8 cellular contexts compared by ENCODE assay signal in genomic region chr1:93874025-93874651, GRCh38. TPM values are rescaled to one million over a fixed set of nuclear protein-coding genes. Genes with fewer than 3 reads are reported as not detected.
DNase-seq lines count a peak whose midpoint lies in the region; ATAC-seq, FAIRE-seq and TF ChIP-seq lines count a peak whose summit lies in the region.

No MANE protein-coding gene starts in this region.

- H2BK12ac ChIP-seq in H1 (ENCODE audit: low read depth, low read length) = no peak overlapping the region

- TF ChIP-seq RAD21 in A549 (conservative IDR thresholded peaks at IDR 0.05 in 1 of 2, IDR thresholded peaks at IDR 0.05 in 1 of 2) (peak; percentile 59 to 66; a peak in 4 of 5 replicates), H1 (IDR thresholded peaks at IDR 0.05 in 1 of 2, conservative IDR thresholded peaks at IDR 0.05 in 1 of 2; ENCODE audit: low read depth in 2 of 2, low read length in 2 of 2) (peak; percentile 62 to 73)

- H3K23ac ChIP-seq in H1 (ENCODE audit: insufficient read length) = no peak overlapping the region

- H2BK20ac ChIP-seq in H1 (ENCODE audit: low read length) = no peak overlapping the region

- TF ChIP-seq CTCF in A549 (IDR thresholded peaks at IDR 0.05) = peak; percentile 61
- TF ChIP-seq CTCF in GM10248 (IDR thresholded peaks at IDR 0.05; ENCODE audit: control extremely low read depth, extremely low read depth, low read depth, missing control alignments) = peak; percentile 20
- TF ChIP-seq CTCF in OCI-LY7 (conservative IDR thresholded peaks at IDR 0.05; ENCODE audit: low read length) = peak; percentile 79
- peak in 2 of 3 experiments; percentile 39 to 69; a peak in 2 of 4 replicates for TF ChIP-seq CTCF in H1 (IDR thresholded peaks at IDR 0.05; ENCODE audit: control extremely low read depth in 1 of 3, insufficient read depth in 1 of 3, low read depth in 1 of 3, low read length in 3 of 3)
- TF ChIP-seq CTCF in retinal pigment epithelial cell (conservative IDR thresholded peaks at IDR 0.05; ENCODE audit: low read depth, low read length) = peak; percentile 64
- no peak for TF ChIP-seq CTCF in omental fat pad (IDR thresholded peaks at IDR 0.05)

- H4K5ac ChIP-seq in H1 (ENCODE audit: insufficient read length, low read depth, low read length) = no peak overlapping the region

- ATAC-seq in A549 = peak; percentile 50 to 65; a peak in 5 of 6 replicates
- no peak for ATAC-seq in omental fat pad (ENCODE audit: low FRiP score)
- ATAC-seq in GM19351 (IDR thresholded peaks at IDR 0.05; ENCODE audit: unreplicated experiment) = no peak

- no peaks in the 10 kb centered on the region for H3K9me2 ChIP-seq in OCI-LY7 (ENCODE audit: insufficient read depth, low read length)

- CTCF ChIA-PET in A549 (lab: Yijun Ruan, JAX) (interaction anchor here (0.8 to 2.0 kb wide), 3 partner anchors 22 to 570 kb away, joined by 3 to 6 read pairs (median 3); no protein-coding TSS in a partner anchor), GM10248 (lab: Yijun Ruan, JAX) (interaction anchor here (1.0 to 1.3 kb wide), 2 partner anchors 14 to 245 kb away, joined by 3 to 4 read pairs; no protein-coding TSS in a partner anchor), OCI-LY7 (lab: Charles Lee; ENCODE audit: unreplicated experiment) (interaction anchor here (1.2 kb wide), 1 partner anchor 8 kb away, joined by 4 read pairs; no protein-coding TSS in a partner anchor), H1 (lab: Charles Lee; ENCODE audit: partially characterized antibody) (interaction anchor here (0.7 to 1.2 kb wide), 6 partner anchors 12 to 286 kb away, joined by 3 to 5 read pairs (median 3); no protein-coding TSS in a partner anchor)

- intact Hi-C loops in OCI-LY7 (cut with micrococcal nuclease; ENCODE audit: unreplicated experiment) = no loop called here

- 0 out of 3 replicates have a peak overlapping the region, but pooled peaks have one; percentile 7 for H3K4me2 ChIP-seq in A549
- no peak overlapping the region for H3K4me2 ChIP-seq in OCI-LY7 (ENCODE audit: low read length)
- H3K4me2 ChIP-seq in H1 (ENCODE audit: insufficient read depth in 1 of 2, low read depth in 2 of 2, low read length in 2 of 2) = no peak overlapping the region

- no peak for FAIRE-seq in A549 (lab: Jason Lieb, UNC)
- FAIRE-seq in H1 (lab: Jason Lieb, UNC) = peak; percentile 82

- H3K79me2 ChIP-seq in OCI-LY7 (ENCODE audit: insufficient read depth, low read depth, low read length) = peaks cover 52% of the 10 kb centered on the region
- peaks cover 20 to 32% of the 10 kb centered on the region in 2 experiments for H3K79me2 ChIP-seq in H1 (ENCODE audit: control insufficient read depth in 1 of 2, insufficient read depth in 2 of 2, low read length in 2 of 2)

- DNase-seq in A549 (ENCODE audit: low read depth in 1 of 2, low spot score in 1 of 2) = peak; percentile 10 to 59
- DNase-seq in GM10248 (ENCODE audit: extremely low spot score) = no peak
- peak; percentile 28 for DNase-seq in OCI-LY7 (ENCODE audit: low spot score)
- no peak for DNase-seq in H1 (ENCODE audit: low read depth in 1 of 2, low spot score in 2 of 2)
- no peak for DNase-seq in retinal pigment epithelial cell (ENCODE audit: low read depth)
- DNase-seq in omental fat pad (ENCODE audit: low spot score) = no peak
- DNase-seq in C1 segment of cervical spinal cord (lab: John Stamatoyannopoulos, UW) = no peak

- H3K36me3 ChIP-seq in OCI-LY7 (ENCODE audit: insufficient read depth, low read length) = peaks cover 90% of the 10 kb centered on the region
- H3K36me3 ChIP-seq in H1 (ENCODE audit: control insufficient read depth in 2 of 4, insufficient read depth in 4 of 4, low read length in 3 of 4) = peaks cover 21 to 82% (median 64%) of the 10 kb centered on the region in 4 experiments

- no peak for TF ChIP-seq POLR2A in A549 (IDR thresholded peaks at IDR 0.05; ENCODE audit: low read length)
- no peak for TF ChIP-seq POLR2A in H1 (IDR thresholded peaks at IDR 0.05; ENCODE audit: control extremely low read depth in 1 of 2, low read depth in 2 of 2, low read length in 2 of 2)

- no peak overlapping the region for H3K56ac ChIP-seq in H1 (replicated peaks; ENCODE audit: insufficient read length, low read depth, low read length)

- no peak overlapping the region for H2AFZ ChIP-seq in OCI-LY7 (ENCODE audit: low read length)
- H2AFZ ChIP-seq in H1 (ENCODE audit: low read length) = no peak overlapping the region

- no peaks in the 10 kb centered on the region for H3K9me3 ChIP-seq in A549
- H3K9me3 ChIP-seq in OCI-LY7 (ENCODE audit: low read length) = no peaks in the 10 kb centered on the region
- H3K9me3 ChIP-seq in H1 (ENCODE audit: insufficient read depth in 2 of 2, low read depth in 1 of 2, low read length in 1 of 2) = no peaks in the 10 kb centered on the region

- H2AK5ac ChIP-seq in H1 (ENCODE audit: low read depth, low read length) = no peak overlapping the region

- peaks cover 6% of the 10 kb centered on the region for H3K79me1 ChIP-seq in H1 (ENCODE audit: low read depth, low read length)

- H3K4ac ChIP-seq in H1 (replicated peaks; ENCODE audit: insufficient read length, low read depth, low read length) = no peak overlapping the region

- no peak overlapping the region for H3K14ac ChIP-seq in H1 (ENCODE audit: insufficient read length)

- POLR2A ChIA-PET in A549 (lab: Yijun Ruan, JAX) (no interaction called here), GM10248 (lab: Yijun Ruan, JAX) (no interaction called here), OCI-LY7 (lab: Charles Lee) (interaction anchor here (0.6 to 1.1 kb wide), 2 partner anchors 11 to 23 kb away, joined by 3 to 4 read pairs; no protein-coding TSS in a partner anchor), H1 (lab: Charles Lee; ENCODE audit: partially characterized antibody) (no interaction called here)

- no peak overlapping the region for H4K8ac ChIP-seq in H1 (ENCODE audit: extremely low read depth, insufficient read depth, low read length)

- 44% methylated on average over 3 of the region's 3 CpGs for WGBS in A549 (ENCODE audit: missing lambda C conversion rate)
- 92% methylated on average over 3 of the region's 3 CpGs; no CpG with 5 or more reads in 1 of the 2 experiments for WGBS in H1 (ENCODE audit: extremely low coverage in 1 of 2, insufficient coverage in 1 of 2, insufficient read length in 1 of 2, insufficient replicate concordance in 2 of 2, low coverage in 1 of 2, low lambda C conversion rate in 2 of 2, missing lambda C conversion rate in 1 of 2), 2 experiments

- peaks cover 26% of the 10 kb centered on the region for H3K4me1 ChIP-seq in A549
- peaks cover 24% of the 10 kb centered on the region for H3K4me1 ChIP-seq in OCI-LY7 (ENCODE audit: insufficient read depth, low read length, poor library complexity, severe bottlenecking)
- peaks cover 0 to 2% (median 0%) of the 10 kb centered on the region in 4 experiments; a peak in 3 of 7 replicates for H3K4me1 ChIP-seq in H1 (replicated peaks in 1 of 4; ENCODE audit: control insufficient read depth in 3 of 4, insufficient read depth in 4 of 4, low read length in 3 of 4)

- H3K4me3 ChIP-seq in A549 = no peak overlapping the region
- no peak overlapping the region for H3K4me3 ChIP-seq in OCI-LY7 (ENCODE audit: low read depth, low read length, poor library complexity, severe bottlenecking)
- H3K4me3 ChIP-seq in H1 (ENCODE audit: extremely low read depth in 1 of 4, insufficient read depth in 2 of 4, low read depth in 3 of 4, low read length in 4 of 4) = no peak overlapping the region
- H3K4me3 ChIP-seq in retinal pigment epithelial cell (ENCODE audit: low read length) = no peak overlapping the region

- no peak overlapping the region for H3K9ac ChIP-seq in H1 (replicated peaks in 1 of 4; ENCODE audit: extremely low read depth in 1 of 4, low read depth in 3 of 4, low read length in 3 of 4)

- H4K20me1 ChIP-seq in OCI-LY7 (ENCODE audit: insufficient read depth, low read length) (peaks cover 30% of the 10 kb centered on the region), H1 (replicated peaks in 1 of 2; ENCODE audit: control insufficient read depth in 1 of 2, insufficient read depth in 2 of 2, low read length in 2 of 2) (peaks cover 2 to 7% of the 10 kb centered on the region in 2 experiments)

- H2BK5ac ChIP-seq in H1 (ENCODE audit: low read depth, low read length) = no peak overlapping the region

- no peak overlapping the region for H2BK15ac ChIP-seq in H1 (ENCODE audit: low read length)

- no peak overlapping the region for H3K27ac ChIP-seq in A549
- H3K27ac ChIP-seq in OCI-LY7 (ENCODE audit: low read depth, low read length, poor library complexity, severe bottlenecking) = no peak overlapping the region
- H3K27ac ChIP-seq in H1 (ENCODE audit: low read depth, low read length) = no peak overlapping the region

- no peak overlapping the region for H4K91ac ChIP-seq in H1 (replicated peaks; ENCODE audit: insufficient read length, low read length)

- no peak for TF ChIP-seq EP300 in A549 (IDR thresholded peaks at IDR 0.05)
- TF ChIP-seq EP300 in H1 (IDR thresholded peaks at IDR 0.05; ENCODE audit: borderline replicate concordance in 1 of 2, low read depth in 2 of 2, low read length in 2 of 2) = no peak

- H3K27me3 ChIP-seq in H1 (replicated peaks in 1 of 4; ENCODE audit: control insufficient read depth in 3 of 4, extremely low read depth in 1 of 4, insufficient read depth in 3 of 4, low read length in 3 of 4) = no peaks in the 10 kb centered on the region

- no peak overlapping the region for H3K18ac ChIP-seq in H1 (ENCODE audit: extremely low read depth, low read length)

- no TSS peak for BruUV-seq in OCI-LY7 (replicated peaks; lab: Mats Ljungman, UMichigan)

- H2BK120ac ChIP-seq in H1 (replicated peaks; ENCODE audit: low read depth, low read length) = no peak overlapping the region

- peaks cover under 1% of the 10 kb centered on the region; the same call in 1 of the 2 replicates for H3K23me2 ChIP-seq in H1 (ENCODE audit: low read depth, low read length)

RNA-seq across cellular contexts. Expression of gene DNTTIP2, which starts 4.9 kb away (rescaled TPM):
- 41.5 and 45.7 TPM in 2 replicates for polyA plus RNA-seq in A549 (2011; rRNA removed)
- polyA plus RNA-seq in A549 (2012; cell fraction: cytosol; rRNA removed) = 5.4 and 7.7 TPM in 2 replicates
- polyA plus RNA-seq in A549 (2012; cell fraction: nucleus; rRNA removed) = 7.1 and 7.9 TPM in 2 replicates
- polyA plus RNA-seq in A549 (2017; fragmentation: RNase III; extraction: RNeasy Plus Mini Kit Qiagen cat#74134 plus additional on column Dnase treatment) = 39.1 to 42.0 TPM (median 40.6 TPM) in 3 replicates
- 18.8 and 19.2 TPM in 2 replicates for polyA minus RNA-seq in A549 (2011; rRNA and poly(A)+ RNA removed)
- 39.7 and 47.4 TPM in 2 replicates for total RNA-seq in OCI-LY7 (2014; rRNA removed; shearing (Covaris generic))
- 55.4 and 67.6 TPM in 2 replicates for total RNA-seq in OCI-LY7 (2022)
- 80.4 and 84.2 TPM in 2 replicates for total RNA-seq in H1 (2021; fragmentation: NEBNext Ultra II Directional; extraction: Animal tissue kit (Norgen Biotek cat#: 25700))
- polyA plus RNA-seq in H1 (2011; rRNA removed) = 3.1 and 6.3 TPM in 2 replicates
- 16.7 TPM for polyA plus RNA-seq in H1 (2011; cell fraction: cytosol; rRNA removed)
- polyA plus RNA-seq in H1 (2011; cell fraction: nucleus; rRNA removed) = 36.5 TPM
- polyA plus RNA-seq in H1 (2012, experiment 1 of 2) = 43.9 to 87.2 TPM (median 51.2 TPM) in 4 replicates
- polyA plus RNA-seq in H1 (2012, experiment 2 of 2) = 3.0 TPM
- 92.4 TPM for polyA plus RNA-seq in H1 (2013, experiment 1 of 2)
- 93.1 TPM for polyA plus RNA-seq in H1 (2013, experiment 2 of 2)
- 29.1 and 52.1 TPM in 2 replicates for polyA minus RNA-seq in H1 (2011; rRNA and poly(A)+ RNA removed)
- polyA minus RNA-seq in H1 (2011; cell fraction: cytosol; rRNA and poly(A)+ RNA removed) = 12.0 TPM
- polyA minus RNA-seq in H1 (2011; cell fraction: nucleus; rRNA and poly(A)+ RNA removed) = 30.2 TPM
- total RNA-seq in omental fat pad = 10 to 100 TPM; 26.4 to 63.5 (median 41.0) TPM

RNA-seq across cellular contexts. Expression of gene GCLM, which starts 35.1 kb away (rescaled TPM):
- 160 and 163 TPM in 2 replicates for polyA plus RNA-seq in A549 (2011; rRNA removed)
- polyA plus RNA-seq in A549 (2012; cell fraction: cytosol; rRNA removed) = 41.0 and 50.0 TPM in 2 replicates
- 15.8 and 16.0 TPM in 2 replicates for polyA plus RNA-seq in A549 (2012; cell fraction: nucleus; rRNA removed)
- polyA plus RNA-seq in A549 (2017; fragmentation: RNase III; extraction: RNeasy Plus Mini Kit Qiagen cat#74134 plus additional on column Dnase treatment) = 90.2 to 100 TPM (median 92.3 TPM) in 3 replicates
- 63.5 and 66.8 TPM in 2 replicates for polyA minus RNA-seq in A549 (2011; rRNA and poly(A)+ RNA removed)
- 7.0 and 10.7 TPM in 2 replicates for total RNA-seq in OCI-LY7 (2014; rRNA removed; shearing (Covaris generic))
- 24.0 and 24.8 TPM in 2 replicates for total RNA-seq in OCI-LY7 (2022)
- total RNA-seq in H1 (2021; fragmentation: NEBNext Ultra II Directional; extraction: Animal tissue kit (Norgen Biotek cat#: 25700)) = 12.8 and 15.0 TPM in 2 replicates
- polyA plus RNA-seq in H1 (2011; rRNA removed) = 1.6 and 3.1 TPM in 2 replicates
- 3.1 TPM for polyA plus RNA-seq in H1 (2011; cell fraction: cytosol; rRNA removed)
- polyA plus RNA-seq in H1 (2011; cell fraction: nucleus; rRNA removed) = 2.5 TPM
- polyA plus RNA-seq in H1 (2012, experiment 1 of 2) = 6.7 to 9.0 TPM (median 8.2 TPM) in 4 replicates
- polyA plus RNA-seq in H1 (2012, experiment 2 of 2) = 3.6 TPM
- polyA plus RNA-seq in H1 (2013, experiment 1 of 2) = 6.4 TPM
- polyA plus RNA-seq in H1 (2013, experiment 2 of 2) = 5.7 TPM
- polyA minus RNA-seq in H1 (2011; rRNA and poly(A)+ RNA removed) = 7.8 and 8.8 TPM in 2 replicates
- polyA minus RNA-seq in H1 (2011; cell fraction: cytosol; rRNA and poly(A)+ RNA removed) = 5.9 TPM
- 14.6 TPM for polyA minus RNA-seq in H1 (2011; cell fraction: nucleus; rRNA and poly(A)+ RNA removed)
- 10 to 100 TPM; 16.7 to 43.2 (median 27.7) TPM for total RNA-seq in omental fat pad

Comparison
In these comparisons a context has a peak if more than half of its experiments do, and no peak if none do; other contexts are left out.
1. ATAC-seq: peak in A549 (2 of 2); none in omental fat pad (single experiment) and GM19351 (single experiment).
2. DNase-seq: peak in A549 (2 of 2) and OCI-LY7 (single experiment); none in GM10248 (single experiment), H1 (0 of 2), retinal pigment epithelial cell (single experiment), omental fat pad (single experiment) and C1 segment of cervical spinal cord (0 of 14).
3. CTCF ChIP-seq: peak in A549 (single experiment), GM10248 (single experiment), OCI-LY7 (single experiment), H1 (2 of 3) and retinal pigment epithelial cell (single experiment); none in omental fat pad (0 of 3).
4. Of the 18 proteins assayed by ChIP-seq in both H1 and A549: peak only in H1: none; only in A549: none; in both: CTCF and RAD21; in neither: 16.